Comparison of ENCODE assay signal across 14 cellular contexts in genomic region chr4:94819371-94819770, GRCh38.
"Had no signal": no experiment of that assay in that cellular context is flagged by ENCODE, and none has a peak within 500 bp of the region (broad histone marks: within the 10 kb centered on the region; RNA-seq: fewer than 3 reads in every experiment).

No MANE protein-coding gene starts in this region.

- H3K9me3 ChIP-seq: stomach, thoracic aorta had no signal

- H3K4me2 ChIP-seq: hepatocyte had no signal

- H3K27ac Mint-ChIP-seq: activated CD8-positive, alpha-beta T cell treated with anti-CD3 and anti-CD28 coated beads, Interleukin-2, amount 10 ng/mL, durations not matched to agents 7 days and 5 days; activated T-helper 1 cell treated with anti-CD3 and anti-CD28 coated beads, Interleukin-12 subunit alpha, Interleukin-12 subunit beta, Interleukin-2, Interleukin-4 antibody, amounts not matched to agents 30 ng/mL and 10 ng/mL and 1 ng/mL, durations not matched to agents 14 hours and 24 hours and 36 hours; T-cell had no signal

- ATAC-seq: activated CD8-positive, alpha-beta T cell treated with anti-CD3 and anti-CD28 coated beads, Interleukin-2, amount 10 ng/mL, durations not matched to agents 7 days and 5 days; T-cell had no signal

- H3K4me1 Mint-ChIP-seq: T-cell had no signal

- H3K27me3 ChIP-seq: hepatocyte, stomach had no signal

- H3K9me3 Mint-ChIP-seq: activated T-helper 1 cell treated with anti-CD3 and anti-CD28 coated beads, Interleukin-12 subunit alpha, Interleukin-12 subunit beta, Interleukin-2, Interleukin-4 antibody, amounts not matched to agents 30 ng/mL and 10 ng/mL and 1 ng/mL, durations not matched to agents 14 hours and 24 hours and 36 hours; T-cell had no signal

- H3K4me3 Mint-ChIP-seq: activated CD8-positive, alpha-beta T cell treated with anti-CD3 and anti-CD28 coated beads, Interleukin-2, amount 10 ng/mL, durations not matched to agents 7 days and 5 days; activated T-helper 1 cell treated with anti-CD3 and anti-CD28 coated beads, Interleukin-12 subunit alpha, Interleukin-12 subunit beta, Interleukin-2, Interleukin-4 antibody, amounts not matched to agents 30 ng/mL and 10 ng/mL and 1 ng/mL, durations not matched to agents 14 hours and 24 hours and 36 hours; T-cell had no signal

- H3K36me3 Mint-ChIP-seq: T-cell had no signal

- H3K27ac ChIP-seq: coronary artery, hepatocyte, skin epidermis, thoracic aorta, WERI-Rb-1 had no signal

- H2AFZ ChIP-seq: hepatocyte had no signal

- H3K36me3 ChIP-seq: stomach, thoracic aorta, WERI-Rb-1 had no signal

- DNase-seq: activated CD4-positive, alpha-beta T cell treated with anti-CD3 and anti-CD28 coated beads for 4 hours; activated CD8-positive, alpha-beta memory T cell treated with anti-CD3 and anti-CD28 coated beads, Interleukin-2, amount 50 U/mL, for 48 hours; activated CD8-positive, alpha-beta T cell treated with anti-CD3 and anti-CD28 coated beads, Interleukin-2, amount 10 ng/mL, durations not matched to agents 7 days and 5 days; activated naive CD4-positive, alpha-beta T cell treated with Interleukin-2 at 50 U/mL for 16 hours; central memory CD4-positive, alpha-beta T cell; effector CD4-positive, alpha-beta T cell; stomach; T-cell; WERI-Rb-1 had no signal

- H3K79me2 ChIP-seq: hepatocyte had no signal

- H3K4me3 ChIP-seq: coronary artery, hepatocyte, skin epidermis, stomach, thoracic aorta had no signal
